Comparison of ENCODE assay signal across 32 cellular contexts in genomic region chr13:111559612-111560423, GRCh38.
DNase-seq lines count a peak whose midpoint lies in the region; ATAC-seq, FAIRE-seq and TF ChIP-seq lines count a peak whose summit lies in the region.
"Had no signal": no experiment of that assay in that cellular context is flagged by ENCODE, and none has a peak within 500 bp of the region (broad histone marks: within the 10 kb centered on the region; RNA-seq: fewer than 3 reads in every experiment).

No MANE protein-coding gene starts in this region.

- H3K36me3 Mint-ChIP-seq in activated CD8-positive, alpha-beta T cell treated with anti-CD3 and anti-CD28 coated beads for 36 hours (ENCODE audit: low read depth) = no peaks in the 10 kb centered on the region
- H3K36me3 Mint-ChIP-seq in activated CD8-positive, alpha-beta T cell treated with anti-CD3 and anti-CD28 coated beads, Interleukin-2, amount 10 ng/mL, durations not matched to agents 7 days and 5 days (ENCODE audit: low read depth) = no peaks in the 10 kb centered on the region
- H3K36me3 Mint-ChIP-seq: activated naive CD4-positive, alpha-beta T cell treated with anti-CD3 and anti-CD28 coated beads, Interleukin-2, amount 50 U/mL, for 24 hours had no signal

- no peak overlapping the region for H3K4me3 ChIP-seq in kidney (ENCODE audit: low read length in 2 of 2)
- no peak overlapping the region for H3K4me3 ChIP-seq in upper lobe of right lung
- H3K4me3 ChIP-seq: A549, dorsolateral prefrontal cortex, esophagus squamous epithelium, heart right ventricle, lower lobe of right lung, MG63, thoracic aorta had no signal

- no peak for FAIRE-seq in kidney (lab: Jason Lieb, UNC)
- FAIRE-seq: A549, RCC 7860, small intestine, urothelium cell line had no signal

- peak; percentile 2 for DNase-seq in activated CD8-positive, alpha-beta T cell treated with anti-CD3 and anti-CD28 coated beads for 36 hours
- DNase-seq in activated CD8-positive, alpha-beta T cell treated with anti-CD3 and anti-CD28 coated beads, Interleukin-2, amount 10 ng/mL, durations not matched to agents 7 days and 5 days = no peak
- DNase-seq in NCI-H146 (lab: John Stamatoyannopoulos, UW) (peak; percentile 53), kidney (peak; percentile 40), upper lobe of right lung (peak; percentile 53)
- no peak for DNase-seq in effector CD8-positive, alpha-beta T cell (lab: John Stamatoyannopoulos, UW)
- DNase-seq: activated CD4-positive, alpha-beta memory T cell treated with anti-CD3 and anti-CD28 coated beads, Interleukin-2, amount 10 ng/mL, durations not matched to agents 7 days and 5 days; amygdala; brain microvascular endothelial cell; CD4-positive, alpha-beta T cell; dorsolateral prefrontal cortex; esophagus squamous epithelium; foreskin keratinocyte; heart right ventricle; kidney glomerular epithelial cell; lower lobe of right lung; MG63; NCI-H1417 treated with DMSO at 0.1 percent for 48 hours; SHP77 treated with DMSO at 0.1 percent for 48 hours; small intestine; stimulated activated naive CD4-positive, alpha-beta T cell had no signal

- H3K9me3 Mint-ChIP-seq in activated CD8-positive, alpha-beta T cell treated with anti-CD3 and anti-CD28 coated beads for 36 hours = no peaks in the 10 kb centered on the region
- H3K9me3 Mint-ChIP-seq in activated CD8-positive, alpha-beta T cell treated with anti-CD3 and anti-CD28 coated beads, Interleukin-2, amount 10 ng/mL, durations not matched to agents 7 days and 5 days (ENCODE audit: insufficient read depth) = no peaks in the 10 kb centered on the region
- H3K9me3 Mint-ChIP-seq: activated CD4-positive, alpha-beta memory T cell treated with anti-CD3 and anti-CD28 coated beads, Interleukin-2, amount 10 ng/mL, durations not matched to agents 7 days and 5 days; activated naive CD4-positive, alpha-beta T cell treated with anti-CD3 and anti-CD28 coated beads, Interleukin-2, amount 50 U/mL, for 24 hours; activated T-helper 17 cell treated with anti-CD3 and anti-CD28 coated beads, Interleukin-2, amount 50 U/mL, for 72 hours; CD4-positive, alpha-beta T cell; nephron had no signal

- no peak for ATAC-seq in activated CD8-positive, alpha-beta T cell treated with anti-CD3 and anti-CD28 coated beads for 36 hours
- ATAC-seq in activated CD8-positive, alpha-beta T cell treated with anti-CD3 and anti-CD28 coated beads, Interleukin-2, amount 10 ng/mL, durations not matched to agents 7 days and 5 days = no peak
- ATAC-seq in upper lobe of right lung (no peak), GM19397 (IDR thresholded peaks at IDR 0.05; ENCODE audit: unreplicated experiment) (no peak), HG02678 (IDR thresholded peaks at IDR 0.05; ENCODE audit: unreplicated experiment) (no peak)
- ATAC-seq: A549; activated T-helper 17 cell treated with anti-CD3 and anti-CD28 coated beads, Interleukin-2, amount 50 U/mL, for 72 hours; foreskin keratinocyte; HCT116; heart right ventricle; lower lobe of right lung had no signal

- intact Hi-C loops in activated CD8-positive, alpha-beta T cell treated with anti-CD3 and anti-CD28 coated beads for 36 hours (cut with micrococcal nuclease) = no loop called here
- intact Hi-C loops in kidney (cut with DNase I) = no loop called here
- intact Hi-C loops in upper lobe of right lung (cut with DNase I) = no loop called here

- H3K9me3 ChIP-seq in kidney (ENCODE audit: control insufficient read depth in 1 of 2, low read length in 2 of 2) (no peaks in the 10 kb centered on the region), upper lobe of right lung (no peaks in the 10 kb centered on the region)
- H3K9me3 ChIP-seq: A549, esophagus squamous epithelium, heart right ventricle, lower lobe of right lung, MG63, thoracic aorta had no signal

- H3K27ac Mint-ChIP-seq in activated CD8-positive, alpha-beta T cell treated with anti-CD3 and anti-CD28 coated beads for 36 hours = no peak overlapping the region
- H3K27ac Mint-ChIP-seq in activated CD8-positive, alpha-beta T cell treated with anti-CD3 and anti-CD28 coated beads, Interleukin-2, amount 10 ng/mL, durations not matched to agents 7 days and 5 days = no peak overlapping the region
- H3K27ac Mint-ChIP-seq: activated CD4-positive, alpha-beta memory T cell treated with anti-CD3 and anti-CD28 coated beads, Interleukin-2, amount 10 ng/mL, durations not matched to agents 7 days and 5 days; activated naive CD4-positive, alpha-beta T cell treated with anti-CD3 and anti-CD28 coated beads, Interleukin-2, amount 50 U/mL, for 24 hours; activated T-helper 17 cell treated with anti-CD3 and anti-CD28 coated beads, Interleukin-2, amount 50 U/mL, for 72 hours; CD4-positive, alpha-beta T cell had no signal

- H3K27ac ChIP-seq in kidney (ENCODE audit: low read depth in 2 of 2, low read length in 2 of 2) (no peak overlapping the region), upper lobe of right lung (no peak overlapping the region)
- H3K27ac ChIP-seq: A549, brain microvascular endothelial cell, esophagus squamous epithelium, foreskin keratinocyte, heart right ventricle, KMS-11, lower lobe of right lung, thoracic aorta had no signal

- H3K4me1 ChIP-seq in kidney (ENCODE audit: control insufficient read depth in 1 of 2, insufficient read depth in 1 of 2, low read depth in 1 of 2, low read length in 2 of 2) (no peaks in the 10 kb centered on the region), upper lobe of right lung (no peaks in the 10 kb centered on the region)
- H3K4me1 ChIP-seq: A549, esophagus squamous epithelium, foreskin keratinocyte, heart right ventricle, lower lobe of right lung had no signal

- H3K27me3 Mint-ChIP-seq in activated CD8-positive, alpha-beta T cell treated with anti-CD3 and anti-CD28 coated beads for 36 hours = no peaks in the 10 kb centered on the region
- H3K27me3 Mint-ChIP-seq in activated CD8-positive, alpha-beta T cell treated with anti-CD3 and anti-CD28 coated beads, Interleukin-2, amount 10 ng/mL, durations not matched to agents 7 days and 5 days (ENCODE audit: low read depth) = no peaks in the 10 kb centered on the region
- H3K27me3 Mint-ChIP-seq: activated CD4-positive, alpha-beta memory T cell treated with anti-CD3 and anti-CD28 coated beads, Interleukin-2, amount 10 ng/mL, durations not matched to agents 7 days and 5 days had no signal

- H3K4me1 Mint-ChIP-seq in activated CD8-positive, alpha-beta T cell treated with anti-CD3 and anti-CD28 coated beads for 36 hours (ENCODE audit: low read depth) = no peaks in the 10 kb centered on the region
- no peaks in the 10 kb centered on the region for H3K4me1 Mint-ChIP-seq in activated CD8-positive, alpha-beta T cell treated with anti-CD3 and anti-CD28 coated beads, Interleukin-2, amount 10 ng/mL, durations not matched to agents 7 days and 5 days (ENCODE audit: low read depth)
- H3K4me1 Mint-ChIP-seq: activated CD4-positive, alpha-beta memory T cell treated with anti-CD3 and anti-CD28 coated beads, Interleukin-2, amount 10 ng/mL, durations not matched to agents 7 days and 5 days; activated naive CD4-positive, alpha-beta T cell treated with anti-CD3 and anti-CD28 coated beads, Interleukin-2, amount 50 U/mL, for 24 hours; activated T-helper 17 cell treated with anti-CD3 and anti-CD28 coated beads, Interleukin-2, amount 50 U/mL, for 72 hours had no signal

- no peak overlapping the region for H3K4me3 Mint-ChIP-seq in activated CD8-positive, alpha-beta T cell treated with anti-CD3 and anti-CD28 coated beads for 36 hours
- H3K4me3 Mint-ChIP-seq in activated CD8-positive, alpha-beta T cell treated with anti-CD3 and anti-CD28 coated beads, Interleukin-2, amount 10 ng/mL, durations not matched to agents 7 days and 5 days = no peak overlapping the region
- H3K4me3 Mint-ChIP-seq: activated CD4-positive, alpha-beta memory T cell treated with anti-CD3 and anti-CD28 coated beads, Interleukin-2, amount 10 ng/mL, durations not matched to agents 7 days and 5 days; activated naive CD4-positive, alpha-beta T cell treated with anti-CD3 and anti-CD28 coated beads, Interleukin-2, amount 50 U/mL, for 24 hours; activated T-helper 17 cell treated with anti-CD3 and anti-CD28 coated beads, Interleukin-2, amount 50 U/mL, for 72 hours; CD4-positive, alpha-beta T cell had no signal

- no peak for TF ChIP-seq CTCF in activated CD8-positive, alpha-beta T cell treated with anti-CD3 and anti-CD28 coated beads for 36 hours (IDR thresholded peaks at IDR 0.05)
- TF ChIP-seq CTCF in kidney (IDR thresholded peaks at IDR 0.05; ENCODE audit: borderline replicate concordance, extremely low read depth, insufficient read depth) (no peak), upper lobe of right lung (IDR thresholded peaks at IDR 0.05) (no peak)

- H3K9ac ChIP-seq in kidney (ENCODE audit: low read length in 2 of 2) = no peak overlapping the region
- H3K9ac ChIP-seq: KMS-11 had no signal

- POLR2A ChIA-PET in activated CD8-positive, alpha-beta T cell treated with anti-CD3 and anti-CD28 coated beads for 36 hours (lab: Charles Lee) = no interaction called here
- POLR2A ChIA-PET in activated CD8-positive, alpha-beta T cell treated with anti-CD3 and anti-CD28 coated beads, Interleukin-2, amount 10 ng/mL, durations not matched to agents 7 days and 5 days (lab: Charles Lee) = no interaction called here

- H3K27me3 ChIP-seq in upper lobe of right lung = peaks cover 15% of the 10 kb centered on the region
- H3K27me3 ChIP-seq: brain microvascular endothelial cell, foreskin keratinocyte, MG63 had no signal

- H3K36me3 ChIP-seq in kidney (ENCODE audit: control insufficient read depth in 1 of 2, insufficient read depth in 2 of 2, low read length in 2 of 2) (no peaks in the 10 kb centered on the region), upper lobe of right lung (no peaks in the 10 kb centered on the region)
- H3K36me3 ChIP-seq: brain microvascular endothelial cell, esophagus squamous epithelium, heart right ventricle, lower lobe of right lung, MG63, thoracic aorta had no signal

- CTCF ChIA-PET in activated CD8-positive, alpha-beta T cell treated with anti-CD3 and anti-CD28 coated beads for 36 hours (lab: Charles Lee) = no interaction called here
- CTCF ChIA-PET in activated CD8-positive, alpha-beta T cell treated with anti-CD3 and anti-CD28 coated beads, Interleukin-2, amount 10 ng/mL, durations not matched to agents 7 days and 5 days (lab: Charles Lee) = no interaction called here

Comparison
In these comparisons a context has a peak if more than half of its experiments do, and no peak if none do; other contexts are left out.
1. DNase-seq: peak in activated CD8-positive, alpha-beta T cell treated with anti-CD3 and anti-CD28 coated beads for 36 hours (single experiment), NCI-H146 (single experiment), kidney (single experiment) and upper lobe of right lung (single experiment); none in activated CD8-positive, alpha-beta T cell treated with anti-CD3 and anti-CD28 coated beads, Interleukin-2, amount 10 ng/mL, durations not matched to agents 7 days and 5 days (single experiment) and effector CD8-positive, alpha-beta T cell (single experiment).